24 cellular contexts compared by ENCODE assay signal in the genomic region with DNA sequence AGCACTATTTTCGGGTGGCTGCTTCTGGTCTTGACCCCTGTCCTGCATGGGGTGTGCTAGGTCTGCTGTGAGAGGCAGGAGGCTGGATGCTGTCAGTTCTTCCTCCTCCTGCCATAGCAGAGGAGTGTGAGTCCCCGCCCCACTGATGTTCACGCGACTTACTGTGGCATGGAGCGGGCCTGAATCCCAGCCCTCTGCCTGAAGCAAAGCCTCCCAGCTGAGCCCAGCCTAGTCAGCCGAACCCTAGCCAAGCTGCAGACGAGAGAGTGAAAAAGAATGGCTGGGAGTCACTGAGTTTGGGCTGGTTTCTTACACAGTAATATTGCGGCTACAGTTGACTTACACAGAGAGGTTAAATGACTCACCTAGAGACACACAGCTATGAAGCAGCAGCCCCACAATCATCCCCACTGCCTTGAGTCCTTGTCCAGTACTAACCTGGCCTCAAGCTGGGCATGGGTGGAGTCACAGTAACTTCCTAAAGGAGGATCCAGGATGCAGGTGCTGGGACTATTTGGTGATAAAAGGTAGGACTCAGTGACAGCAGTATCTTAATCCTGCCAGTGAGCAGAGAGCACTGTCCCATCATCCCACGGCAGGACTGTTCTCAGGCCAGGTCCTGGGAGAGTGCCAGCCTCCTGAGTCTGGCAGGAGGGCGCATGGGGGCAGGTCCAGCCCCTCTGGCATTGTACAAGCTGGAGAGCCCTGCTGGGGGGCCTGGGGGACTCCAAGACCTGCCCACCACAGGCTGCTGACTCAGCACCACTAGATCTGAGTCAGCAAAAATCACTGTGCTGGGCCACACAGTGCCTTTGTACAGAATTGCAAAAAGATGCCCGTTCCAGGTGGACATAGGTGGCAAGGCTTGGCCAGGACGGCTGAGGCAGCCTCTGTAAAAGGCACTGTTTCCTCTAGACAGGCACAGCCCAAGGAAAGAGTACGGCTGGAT.
DNase-seq lines count a peak whose midpoint lies in the region; ATAC-seq and TF ChIP-seq lines count a peak whose summit lies in the region.
"Had no signal": no experiment of that assay in that cellular context is flagged by ENCODE, and none has a peak within 500 bp of the region (broad histone marks: within the 10 kb centered on the region; RNA-seq: fewer than 3 reads in every experiment).

No MANE protein-coding gene starts in this region.

- no peak overlapping the region for H2AFZ ChIP-seq in H9 (ENCODE audit: low read length)

- H3T11ph ChIP-seq in H9 (ENCODE audit: low read length) = no peak overlapping the region

- H3K9me3 Mint-ChIP-seq in H9 (no peaks in the 10 kb centered on the region), glutamatergic neuron (ENCODE audit: unreplicated experiment) (peaks cover 33% of the 10 kb centered on the region)

- intact Hi-C loops in spleen (cut with DNase I; ENCODE audit: low total_unique reads) = no loop called here

- no peak overlapping the region for H2AK5ac ChIP-seq in H9 (ENCODE audit: insufficient read length, low read length)

- ATAC-seq in GM18498 (IDR thresholded peaks at IDR 0.05; ENCODE audit: unreplicated experiment) = no peak
- ATAC-seq: Right ventricle myocardium inferior had no signal

- H3K27ac Mint-ChIP-seq in H9 (no peak overlapping the region), glutamatergic neuron (ENCODE audit: unreplicated experiment) (peak overlapping the region; percentile 96)
- H3K27ac Mint-ChIP-seq: CD8-positive, alpha-beta memory T cell had no signal

- no peaks in the 10 kb centered on the region for H4K20me1 ChIP-seq in H9 (ENCODE audit: control insufficient read depth, insufficient read depth, insufficient read length)

- no peak overlapping the region; the same call in 1 of the 2 replicates for H3K14ac ChIP-seq in H9 (ENCODE audit: insufficient read depth, low read length)

- TF ChIP-seq CTCF in H9 (conservative IDR thresholded peaks at IDR 0.05) (no peak), glutamatergic neuron (IDR thresholded peaks at IDR 0.05; ENCODE audit: partially characterized antibody, unreplicated experiment) (no peak), spleen (IDR thresholded peaks at IDR 0.05 in 8 of 11, conservative IDR thresholded peaks at IDR 0.05 in 3 of 11) (no peak)

- H3K4ac ChIP-seq in H9 (ENCODE audit: low read depth, low read length) = no peak overlapping the region

- no peak overlapping the region for H4K8ac ChIP-seq in H9 (replicated peaks; ENCODE audit: insufficient read length, low read depth, low read length)

- H3K4me1 ChIP-seq in H9 (ENCODE audit: insufficient read depth, low read length) (no peaks in the 10 kb centered on the region), spleen (peaks cover 0 to 46% (median 15%) of the 10 kb centered on the region in 6 donors)
- H3K4me1 ChIP-seq: SJSA1 had no signal

- no peaks in the 10 kb centered on the region for H3K79me2 ChIP-seq in H9 (ENCODE audit: insufficient read depth, low read length)

- no peak overlapping the region for H3K18ac ChIP-seq in H9 (ENCODE audit: insufficient read length, low read depth, low read length)

- no peak overlapping the region for H2BK12ac ChIP-seq in H9 (ENCODE audit: insufficient read length, low read depth, low read length)

- H2BK120ac ChIP-seq in H9 (ENCODE audit: low read depth, low read length, poor library complexity, severe bottlenecking) = no peak overlapping the region

- H3K4me1 Mint-ChIP-seq in H9 = peaks cover 29 to 35% of the 10 kb centered on the region in 2 experiments
- peaks cover 51% of the 10 kb centered on the region for H3K4me1 Mint-ChIP-seq in glutamatergic neuron (ENCODE audit: low read depth, unreplicated experiment)
- H3K4me1 Mint-ChIP-seq: CD8-positive, alpha-beta memory T cell had no signal

- H3K27ac ChIP-seq in H9 (ENCODE audit: insufficient read length, low read depth, low read length) = no peak overlapping the region
- peak overlapping the region in 1 of 8 donors; percentile 33 for H3K27ac ChIP-seq in spleen
- H3K27ac ChIP-seq: C4-2B, SJSA1 had no signal

- H2BK15ac ChIP-seq in H9 (ENCODE audit: low read depth, low read length) = no peak overlapping the region

- no peak overlapping the region for H2BK5ac ChIP-seq in H9 (ENCODE audit: insufficient read length, low read length)

- H3K4me2 ChIP-seq in H9 (ENCODE audit: insufficient read depth, insufficient read length, low read length) = no peak overlapping the region

- H3K56ac ChIP-seq in H9 (ENCODE audit: insufficient read length, low read depth, low read length) = no peak overlapping the region

- no peaks in the 10 kb centered on the region for H3K79me1 ChIP-seq in H9 (ENCODE audit: insufficient read depth, low read depth, low read length, poor library complexity, severe bottlenecking)

- no peaks in the 10 kb centered on the region for H3K23me2 ChIP-seq in H9 (ENCODE audit: insufficient read length, low read depth, low read length, poor library complexity, severe bottlenecking)

- H3K27me3 Mint-ChIP-seq in H9 (ENCODE audit: low read depth) (peaks cover 11% of the 10 kb centered on the region), glutamatergic neuron (ENCODE audit: unreplicated experiment) (peaks cover 26% of the 10 kb centered on the region)

- no peak for TF ChIP-seq POLR2A in spleen (IDR thresholded peaks at IDR 0.05)

- no peak overlapping the region for H3K9ac ChIP-seq in H9 (ENCODE audit: extremely low read depth, insufficient read length, low read length)

- H3K9me3 ChIP-seq in H9 (ENCODE audit: control insufficient read depth, low read depth, low read length) (no peaks in the 10 kb centered on the region), spleen (no peaks in the 10 kb centered on the region)
- H3K9me3 ChIP-seq: SJSA1 had no signal

- H3K27me3 ChIP-seq in H9 (ENCODE audit: insufficient read depth, low read length) = no peaks in the 10 kb centered on the region
- H3K27me3 ChIP-seq in spleen (replicated peaks in 1 of 7) = peaks cover 0 to 18% (median 0%) of the 10 kb centered on the region in 7 donors
- H3K27me3 ChIP-seq: SJSA1 had no signal

- no peak overlapping the region for H3K4me3 ChIP-seq in spleen
- H3K4me3 ChIP-seq: SJSA1 had no signal

- no peak overlapping the region for H3K4me3 Mint-ChIP-seq in H9
- H3K4me3 Mint-ChIP-seq in glutamatergic neuron (ENCODE audit: unreplicated experiment) = peak overlapping the region; percentile 20
- H3K4me3 Mint-ChIP-seq: CD8-positive, alpha-beta memory T cell had no signal

- in situ Hi-C loops in G401 (cut with HindIII; ENCODE audit: low sequenced_read_pairs) = no loop called here

- no peak overlapping the region for H2BK20ac ChIP-seq in H9 (ENCODE audit: low read depth, low read length, poor library complexity, severe bottlenecking)

- H3K23ac ChIP-seq in H9 (ENCODE audit: insufficient read length, low read depth, low read length) = no peak overlapping the region

- no CpG with 5 or more reads among the region's 13 CpGs for WGBS in H9 (ENCODE audit: extremely low coverage, insufficient read length, low lambda C conversion rate)
- WGBS in spleen, 5 donors = 56 to 87% (median 73%) methylated on average over 12 to 13 of the region's 13 CpGs

- H3K36me3 Mint-ChIP-seq in H9 (ENCODE audit: insufficient read depth in 1 of 3, low read depth in 3 of 3) (no peaks in the 10 kb centered on the region), glutamatergic neuron (ENCODE audit: unreplicated experiment) (peaks cover 5% of the 10 kb centered on the region)

- H3K36me3 ChIP-seq in spleen = no peaks in the 10 kb centered on the region
- H3K36me3 ChIP-seq: SJSA1 had no signal

- H4K5ac ChIP-seq in H9 (ENCODE audit: insufficient read length, low read depth, low read length) = no peak overlapping the region

- peak; percentile 21 for DNase-seq in NK-92 treated with Interleukin-12 subunit alpha and Interleukin-12 subunit beta, amount 100 ng/mL, for 24 hours (lab: John Stamatoyannopoulos, UW)
- DNase-seq in NK-92 (lab: John Stamatoyannopoulos, UW; ENCODE audit: unreplicated experiment) = no peak
- DNase-seq in H9 = peak; percentile 23
- DNase-seq in glutamatergic neuron = no peak
- DNase-seq in spleen = peak; percentile 62
- no peak for DNase-seq in HK-2 (ENCODE audit: unreplicated experiment)
- DNase-seq in G401 (ENCODE audit: low spot score) = no peak
- DNase-seq: 8988T; AML-193; Calu3; CD8-positive, alpha-beta memory T cell; DMS153; GF-D8; KG1; NCI-H1092 treated with DMSO at 0.1 percent for 48 hours; NCI-H1436 treated with DMSO at 0.1 percent for 48 hours; NCI-H1930; NCI-H2227 treated with DMSO at 0.1 percent for 48 hours; NCI-H510A treated with DMSO at 0.1 percent for 48 hours; NCI-H748 treated with DMSO at 0.1 percent for 48 hours had no signal

- H4K91ac ChIP-seq in H9 (ENCODE audit: insufficient read length, low read depth, low read length) = no peak overlapping the region

Comparison
In these comparisons a context has a peak if more than half of its experiments do, and no peak if none do; other contexts are left out.
1. DNase-seq: peak in NK-92 treated with Interleukin-12 subunit alpha and Interleukin-12 subunit beta, amount 100 ng/mL, for 24 hours (single experiment), H9 (single experiment) and spleen (single experiment); none in NK-92 (single experiment), glutamatergic neuron (single experiment), HK-2 (single experiment) and G401 (single experiment).